In the genomic region with DNA sequence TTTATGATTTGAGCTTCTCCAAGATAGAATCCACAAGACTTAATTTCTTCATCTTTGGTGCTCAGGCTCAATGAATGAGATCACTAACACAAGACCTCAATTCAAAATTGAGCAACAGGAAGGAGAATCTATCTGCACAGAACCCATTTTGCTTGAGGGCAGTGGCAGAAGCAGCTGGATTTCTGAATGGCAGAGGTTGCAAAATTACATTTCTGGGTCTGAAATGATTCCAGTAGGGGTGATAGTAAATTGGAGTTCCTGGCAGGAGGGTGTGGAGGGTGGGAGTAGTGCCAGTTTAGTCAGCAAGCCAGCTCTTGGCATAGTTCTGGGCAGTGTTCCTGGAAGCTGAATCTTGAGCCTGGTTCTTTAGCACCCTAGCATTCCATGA, we compare ENCODE assay signal across 12 cellular contexts.
DNase-seq lines count a peak whose midpoint lies in the region; ATAC-seq and TF ChIP-seq lines count a peak whose summit lies in the region.
"Had no signal": no experiment of that assay in that cellular context is flagged by ENCODE, and none has a peak within 500 bp of the region (broad histone marks: within the 10 kb centered on the region; RNA-seq: fewer than 3 reads in every experiment).

No MANE protein-coding gene starts in this region.

- DNase-seq in AG04450 (ENCODE audit: low read depth, low spot score) (peak; percentile 24), HPDE6-E6E7 (ENCODE audit: extremely low spot score) (peak; percentile 14), breast epithelium (ENCODE audit: low spot score in 2 of 2) (peak in 1 of 2 donors; percentile 81), lung (ENCODE audit: low spot score) (peak; percentile 30), NCI-H1930 (lab: John Stamatoyannopoulos, UW) (no peak), 8988T (no peak)
- DNase-seq in CD4-positive, alpha-beta T cell, result no peak
- DNase-seq in stimulated activated CD4-positive, alpha-beta T cell treated with anti-CD3 and anti-CD28 coated beads, Interleukin-4, amount 100 ng/mL, for 1 hour, result no peak
- DNase-seq: activated gamma-delta T cell; CD8-positive, alpha-beta memory T cell had no signal

- H3K4me3 ChIP-seq in AG04450 (ENCODE audit: low read depth, low read length), result no peak overlapping the region
- no peak overlapping the region for H3K4me3 ChIP-seq in breast epithelium
- no peak overlapping the region for H3K4me3 ChIP-seq in lung
- H3K4me3 ChIP-seq: coronary artery, GM12878 had no signal

- intact Hi-C loops in breast epithelium (cut with DNase I; ENCODE audit: low total_unique reads), result no loop called here
- intact Hi-C loops in CD4-positive, alpha-beta T cell (cut with DNase I, micrococcal nuclease), result no loop called here

- no peaks in the 10 kb centered on the region for H3K36me3 Mint-ChIP-seq in CD4-positive, alpha-beta T cell (ENCODE audit: low read depth)
- H3K36me3 Mint-ChIP-seq: CD8-positive, alpha-beta memory T cell had no signal

- TF ChIP-seq CTCF in AG04450 (IDR thresholded peaks at IDR 0.05; ENCODE audit: low read depth, low read length) (no peak), breast epithelium (IDR thresholded peaks at IDR 0.05) (no peak), lung (IDR thresholded peaks at IDR 0.05; ENCODE audit: control extremely low read depth, extremely low read depth) (no peak)
- TF ChIP-seq CTCF in CD4-positive, alpha-beta T cell (IDR thresholded peaks at IDR 0.05), result no peak

- H3K9me3 ChIP-seq in AG04450 (ENCODE audit: control insufficient read depth, insufficient read depth, low read length) (no peaks in the 10 kb centered on the region), breast epithelium (no peaks in the 10 kb centered on the region), lung (ENCODE audit: control insufficient read depth in 2 of 2, insufficient read depth in 1 of 2, low read length in 1 of 2) (no peaks in the 10 kb centered on the region)
- no peaks in the 10 kb centered on the region for H3K9me3 ChIP-seq in CD4-positive, alpha-beta T cell (ENCODE audit: control insufficient read depth, low read length)

- peaks cover 0 to 9% of the 10 kb centered on the region in 2 donors for H3K4me1 ChIP-seq in breast epithelium
- H3K4me1 ChIP-seq in lung (ENCODE audit: control insufficient read depth in 2 of 2, insufficient read depth in 2 of 2, low read length in 2 of 2), result no peaks in the 10 kb centered on the region

- CTCF ChIA-PET in AG04450 (lab: Charles Lee), result no interaction called here
- CTCF ChIA-PET in CD4-positive, alpha-beta T cell (lab: Charles Lee), result no interaction called here

- H3K27me3 ChIP-seq in AG04450 (ENCODE audit: control insufficient read depth, insufficient read depth, low read length) (no peaks in the 10 kb centered on the region), breast epithelium (no peaks in the 10 kb centered on the region), lung (ENCODE audit: control insufficient read depth, insufficient read depth) (no peaks in the 10 kb centered on the region)
- H3K27me3 ChIP-seq in CD4-positive, alpha-beta T cell (ENCODE audit: control insufficient read depth, insufficient read depth, low read length), result no peaks in the 10 kb centered on the region

- H3K36me3 ChIP-seq in breast epithelium (no peaks in the 10 kb centered on the region), lung (ENCODE audit: control insufficient read depth in 2 of 2, insufficient read depth in 2 of 2, low read length in 2 of 2) (no peaks in the 10 kb centered on the region)

- peak; percentile 70 for ATAC-seq in lung (ENCODE audit: insufficient read depth, low FRiP score)
- ATAC-seq in CD4-positive, alpha-beta T cell (ENCODE audit: poor library complexity), result no peak
- ATAC-seq: GM12878 had no signal

- POLR2A ChIA-PET in AG04450 (lab: Yijun Ruan, JAX), result interaction anchor here (1.2 kb wide), 1 partner anchor 8 kb away, joined by 3 read pairs; no protein-coding TSS in a partner anchor
- POLR2A ChIA-PET in CD4-positive, alpha-beta T cell (lab: Charles Lee), result no interaction called here

- no peaks in the 10 kb centered on the region for H3K4me1 Mint-ChIP-seq in CD4-positive, alpha-beta T cell (ENCODE audit: low read depth)
- H3K4me1 Mint-ChIP-seq: CD8-positive, alpha-beta memory T cell had no signal

- H3K9me3 Mint-ChIP-seq in CD4-positive, alpha-beta T cell, result no peaks in the 10 kb centered on the region

- H3K4me3 Mint-ChIP-seq in CD4-positive, alpha-beta T cell, result no peak overlapping the region
- H3K4me3 Mint-ChIP-seq: CD8-positive, alpha-beta memory T cell had no signal

- TF ChIP-seq POLR2A in breast epithelium (IDR thresholded peaks at IDR 0.05), result no peak

- no peak overlapping the region for H3K27ac Mint-ChIP-seq in CD4-positive, alpha-beta T cell
- H3K27ac Mint-ChIP-seq: CD8-positive, alpha-beta memory T cell had no signal

- no peaks in the 10 kb centered on the region for H3K27me3 Mint-ChIP-seq in CD4-positive, alpha-beta T cell
- H3K27me3 Mint-ChIP-seq: CD8-positive, alpha-beta memory T cell had no signal

- H3K27ac ChIP-seq in AG04450 (ENCODE audit: low read depth, low read length) (peak overlapping the region; percentile 54), breast epithelium (peak overlapping the region; percentile 22 to 59), lung (ENCODE audit: low read depth in 1 of 2, low read length in 1 of 2) (no peak overlapping the region)
- no peak overlapping the region for H3K27ac ChIP-seq in CD4-positive, alpha-beta T cell (ENCODE audit: low read depth, low read length)
- H3K27ac ChIP-seq: coronary artery had no signal

Comparison
In these comparisons a context has a peak if more than half of its experiments do, and no peak if none do; other contexts are left out.
1. DNase-seq: peak in AG04450 (single experiment), HPDE6-E6E7 (single experiment) and lung (single experiment); none in CD4-positive, alpha-beta T cell (0 of 10), NCI-H1930 (0 of 2), 8988T (single experiment) and stimulated activated CD4-positive, alpha-beta T cell treated with anti-CD3 and anti-CD28 coated beads, Interleukin-4, amount 100 ng/mL, for 1 hour (single experiment).
2. H3K27ac ChIP-seq: peak in AG04450 (single experiment) and breast epithelium (2 of 2); none in lung (0 of 2) and CD4-positive, alpha-beta T cell (single experiment).